In genomic region chr4:100169796-100170485, GRCh38 we compare ENCODE assay signal across 15 cellular contexts. TPM values are rescaled to one million over a fixed set of nuclear protein-coding genes. Genes with fewer than 3 reads are reported as not detected.
"Had no signal": no experiment of that assay in that cellular context is flagged by ENCODE, and none has a peak within 500 bp of the region (broad histone marks: within the 10 kb centered on the region; RNA-seq: fewer than 3 reads in every experiment).

No MANE protein-coding gene starts in this region.

- H3K36me3 Mint-ChIP-seq: activated naive CD4-positive, alpha-beta T cell treated with anti-CD3 and anti-CD28 coated beads, Interleukin-2, amount 50 U/mL, for 72 hours had no signal

- H3K4me1 ChIP-seq: breast epithelium, sigmoid colon, suprapubic skin had no signal

- DNase-seq: activated CD4-positive, alpha-beta T cell treated with anti-CD3 and anti-CD28 coated beads, Interleukin-2, amount 10 ng/mL, durations not matched to agents 7 days and 5 days; activated CD4-positive, CD25-positive, alpha-beta regulatory T cell; dorsolateral prefrontal cortex; heart right ventricle; sigmoid colon; stimulated activated CD4-positive, alpha-beta T cell treated with anti-CD3 and anti-CD28 coated beads, Interleukin-2, amount 100 ng/mL, for 48 hours; stimulated activated naive CD8-positive, alpha-beta T cell treated with anti-CD3 and anti-CD28 coated beads, Interleukin-15, Interleukin-2, amounts not matched to agents 100 U/mL and 50 U/mL, for 24 hours; T-helper 2 cell had no signal

- FAIRE-seq: frontal cortex, TTC549 had no signal

- H3K4me3 ChIP-seq: breast epithelium, dorsolateral prefrontal cortex, esophagus muscularis mucosa, heart right ventricle, sigmoid colon, suprapubic skin had no signal

- H3K4me3 Mint-ChIP-seq: activated CD4-positive, alpha-beta T cell treated with anti-CD3 and anti-CD28 coated beads, Interleukin-2, amount 10 ng/mL, durations not matched to agents 7 days and 5 days; neural crest cell had no signal

- H3K36me3 ChIP-seq: breast epithelium, esophagus muscularis mucosa, heart right ventricle, sigmoid colon, suprapubic skin had no signal

- H3K27me3 ChIP-seq: breast epithelium, dorsolateral prefrontal cortex, esophagus muscularis mucosa, heart right ventricle, sigmoid colon, suprapubic skin had no signal

- H3K9me3 ChIP-seq: breast epithelium, esophagus muscularis mucosa, sigmoid colon, suprapubic skin had no signal

- H3K9me3 Mint-ChIP-seq: activated naive CD4-positive, alpha-beta T cell treated with anti-CD3 and anti-CD28 coated beads, Interleukin-2, amount 50 U/mL, for 72 hours; neural crest cell had no signal

- H3K27me3 Mint-ChIP-seq: activated CD4-positive, alpha-beta T cell treated with anti-CD3 and anti-CD28 coated beads, Interleukin-2, amount 10 ng/mL, durations not matched to agents 7 days and 5 days had no signal

- H3K27ac Mint-ChIP-seq: activated CD4-positive, alpha-beta T cell treated with anti-CD3 and anti-CD28 coated beads, Interleukin-2, amount 10 ng/mL, durations not matched to agents 7 days and 5 days; activated naive CD4-positive, alpha-beta T cell treated with anti-CD3 and anti-CD28 coated beads, Interleukin-2, amount 50 U/mL, for 72 hours had no signal

- H3K27ac ChIP-seq: breast epithelium, dorsolateral prefrontal cortex, esophagus muscularis mucosa, heart right ventricle, sigmoid colon, suprapubic skin had no signal

RNA-seq across cellular contexts. Expression of gene DDIT4L, which starts 20.3 kb away (rescaled TPM):
- total RNA-seq: activated CD4-positive, alpha-beta T cell treated with anti-CD3 and anti-CD28 coated beads, Interleukin-2, amount 10 ng/mL, durations not matched to agents 7 days and 5 days had no signal
